ENCODE assay signal across 8 cellular contexts in the genomic region with DNA sequence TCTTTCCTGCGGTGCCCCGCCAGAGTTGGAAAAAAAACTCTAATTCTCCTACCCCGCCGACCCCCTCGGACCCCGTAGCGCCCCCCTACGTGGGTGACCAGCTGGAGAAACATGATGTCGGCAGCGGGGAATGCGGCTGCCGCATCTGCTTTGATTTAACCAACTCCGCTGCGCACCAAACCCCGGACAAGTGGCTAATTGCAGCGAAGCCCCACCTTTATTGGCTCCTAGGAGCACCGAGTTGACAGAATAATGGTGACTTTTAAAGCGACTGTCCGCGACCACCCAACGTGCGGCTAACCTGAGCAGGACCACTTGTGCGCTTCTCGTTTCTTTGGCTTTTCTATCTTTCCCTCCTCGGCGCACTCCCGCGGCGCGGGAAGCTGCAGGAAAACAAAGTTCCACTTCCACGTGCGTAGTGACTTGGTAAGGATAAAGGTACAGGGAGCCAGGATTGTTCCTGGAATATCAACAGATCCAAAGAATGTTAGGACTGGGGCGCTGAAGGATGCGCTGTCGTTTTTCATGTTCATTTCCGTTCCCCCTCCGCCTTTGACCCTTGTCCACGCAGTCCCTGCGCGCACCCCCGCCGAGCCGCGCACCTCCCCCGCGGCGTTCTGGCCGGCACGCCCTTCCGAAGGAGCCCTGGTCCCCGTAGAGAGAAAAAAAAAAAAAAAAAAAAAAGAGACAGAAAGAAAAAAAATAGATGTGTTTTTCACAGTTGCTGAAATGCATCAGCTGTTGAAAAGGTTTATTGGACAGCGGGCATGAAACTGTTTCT. TPM values are rescaled to one million over a fixed set of nuclear protein-coding genes. Genes with fewer than 3 reads are reported as not detected.
A peak's percentile ranks its signal among the peaks of the same experiment; 100 is the strongest.
DNase-seq lines count a peak whose midpoint lies in the region; ATAC-seq and TF ChIP-seq lines count a peak whose summit lies in the region.

No MANE protein-coding gene starts in this region.

- TF ChIP-seq CTCF in 22Rv1 (IDR thresholded peaks at IDR 0.05) = 0 out of 2 replicates have a peak, but pooled peaks have one; percentile 22

- ATAC-seq in GM18498 (IDR thresholded peaks at IDR 0.05; ENCODE audit: unreplicated experiment) (peak; percentile 43), HG03066 (IDR thresholded peaks at IDR 0.05; ENCODE audit: low read depth, unreplicated experiment) (peak; percentile 24)
- ATAC-seq in activated T-cell treated with anti-CD3 and anti-CD28 coated beads, Interleukin-2, amount 50 U/mL, for 72 hours (replicated peaks in 1 of 2) = peak; percentile 14 to 33

- peak overlapping the region; percentile 76 for H3K4me3 Mint-ChIP-seq in activated T-cell treated with anti-CD3 and anti-CD28 coated beads, Interleukin-2, amount 50 U/mL, for 72 hours
- peak overlapping the region; percentile 75 for H3K4me3 Mint-ChIP-seq in stimulated activated naive CD8-positive, alpha-beta T cell treated with anti-CD3 and anti-CD28 coated beads, Interleukin-15, Interleukin-2, amounts not matched to agents 100 ng/mL and 50 ng/mL, for 24 hours

- no peak overlapping the region for H3K27ac Mint-ChIP-seq in activated T-cell treated with anti-CD3 and anti-CD28 coated beads, Interleukin-2, amount 50 U/mL, for 72 hours
- no peak overlapping the region for H3K27ac Mint-ChIP-seq in stimulated activated naive CD8-positive, alpha-beta T cell treated with anti-CD3 and anti-CD28 coated beads, Interleukin-15, Interleukin-2, amounts not matched to agents 100 ng/mL and 50 ng/mL, for 24 hours

- H3K27ac ChIP-seq in 22Rv1 = no peak overlapping the region

- peaks cover 23% of the 10 kb centered on the region for H3K4me1 Mint-ChIP-seq in activated T-cell treated with anti-CD3 and anti-CD28 coated beads, Interleukin-2, amount 50 U/mL, for 72 hours (ENCODE audit: low read depth)
- H3K4me1 Mint-ChIP-seq in stimulated activated naive CD8-positive, alpha-beta T cell treated with anti-CD3 and anti-CD28 coated beads, Interleukin-15, Interleukin-2, amounts not matched to agents 100 ng/mL and 50 ng/mL, for 24 hours (ENCODE audit: low read depth) = peaks cover 25% of the 10 kb centered on the region

- no peak for DNase-seq in activated T-cell treated with anti-CD3 and anti-CD28 coated beads, Interleukin-2, amount 50 U/mL, for 72 hours
- DNase-seq in iPS-NIHi7 (ENCODE audit: extremely low spot score) = peak; percentile 33
- DNase-seq in NCI-H1930 (lab: John Stamatoyannopoulos, UW) = no peak
- DNase-seq in GM19238 (ENCODE audit: insufficient read length, low spot score) = no peak

- H3K36me3 Mint-ChIP-seq in activated T-cell treated with anti-CD3 and anti-CD28 coated beads, Interleukin-2, amount 50 U/mL, for 72 hours (ENCODE audit: insufficient read depth in 2 of 2) = peaks cover 0 to 2% of the 10 kb centered on the region in 2 donors
- no peaks in the 10 kb centered on the region for H3K36me3 Mint-ChIP-seq in stimulated activated naive CD8-positive, alpha-beta T cell treated with anti-CD3 and anti-CD28 coated beads, Interleukin-15, Interleukin-2, amounts not matched to agents 100 ng/mL and 50 ng/mL, for 24 hours (ENCODE audit: low read depth)

- peaks cover 65% of the 10 kb centered on the region for H3K27me3 Mint-ChIP-seq in activated T-cell treated with anti-CD3 and anti-CD28 coated beads, Interleukin-2, amount 50 U/mL, for 72 hours (ENCODE audit: low read depth)
- H3K27me3 Mint-ChIP-seq in stimulated activated naive CD8-positive, alpha-beta T cell treated with anti-CD3 and anti-CD28 coated beads, Interleukin-15, Interleukin-2, amounts not matched to agents 100 ng/mL and 50 ng/mL, for 24 hours = peaks cover 75% of the 10 kb centered on the region

- H3K9me3 Mint-ChIP-seq in activated T-cell treated with anti-CD3 and anti-CD28 coated beads, Interleukin-2, amount 50 U/mL, for 72 hours = no peaks in the 10 kb centered on the region
- no peaks in the 10 kb centered on the region for H3K9me3 Mint-ChIP-seq in stimulated activated naive CD8-positive, alpha-beta T cell treated with anti-CD3 and anti-CD28 coated beads, Interleukin-15, Interleukin-2, amounts not matched to agents 100 ng/mL and 50 ng/mL, for 24 hours

RNA-seq across cellular contexts. Expression of gene WNT16, which starts 1.4 kb away (rescaled TPM):
- total RNA-seq in activated T-cell treated with anti-CD3 and anti-CD28 coated beads, Interleukin-2, amount 50 U/mL, for 72 hours = not detected
